ENCODE assay signal across 1 cellular context in the genomic region with DNA sequence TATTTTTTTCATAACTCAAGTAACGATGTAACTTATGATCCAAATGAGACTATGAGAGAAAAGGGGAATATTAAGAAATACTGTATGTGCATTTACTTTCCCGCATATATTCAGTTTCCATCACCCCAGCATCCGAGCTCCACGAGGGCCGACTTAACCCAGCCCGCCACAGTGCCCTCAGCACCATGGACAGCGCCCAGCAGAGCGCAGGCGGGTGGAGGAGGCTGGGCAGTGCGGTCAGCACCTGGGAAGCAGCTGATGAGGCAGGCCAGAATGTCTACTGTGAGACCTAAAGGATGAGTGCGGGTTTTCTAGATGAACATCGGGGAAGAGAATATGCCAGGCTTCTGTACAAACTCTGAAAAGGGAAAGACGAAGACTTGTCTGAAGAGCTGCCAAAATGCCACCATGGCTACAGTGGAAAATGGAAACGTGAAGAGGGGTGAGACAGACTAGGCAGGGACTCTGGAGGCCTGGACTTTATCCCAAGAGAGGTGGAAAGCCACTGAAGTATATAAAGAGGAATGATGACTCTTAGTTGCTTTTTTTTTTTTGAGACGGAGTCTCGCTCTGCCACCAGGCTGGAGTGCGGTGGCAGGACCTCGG.
TF ChIP-seq lines count a peak whose summit lies in the region.

No MANE protein-coding gene starts in this region.

TF ChIP-seq in K562, 482 proteins besides CTCF, POLR2A, EP300 and RAD21 (continued from another document and continues in another):
- TF ChIP-seq ETS1 (conservative IDR thresholded peaks at IDR 0.05; ENCODE audit: control insufficient read depth, low read depth, low read length), result 0 out of 2 replicates have a peak, but pooled peaks have one; percentile 45
- TF ChIP-seq TGIF2 (CRISPR knock-in tag; IDR thresholded peaks at IDR 0.05), result peak; percentile 32; the same call in 1 of the 2 replicates
- TF ChIP-seq PHTF2 (CRISPR knock-in tag; IDR thresholded peaks at IDR 0.05), result no peak
- no peak for TF ChIP-seq SIRT6 (IDR thresholded peaks at IDR 0.05; ENCODE audit: low read depth, low read length)
- TF ChIP-seq SIX5 (IDR thresholded peaks at IDR 0.05; ENCODE audit: borderline replicate concordance in 1 of 2, insufficient read depth in 1 of 2, low read depth in 1 of 2, low read length in 2 of 2), result no peak
- TF ChIP-seq ZNF23 (CRISPR knock-in tag; IDR thresholded peaks at IDR 0.05), result no peak
- no peak for TF ChIP-seq CLOCK (CRISPR knock-in tag; IDR thresholded peaks at IDR 0.05; ENCODE audit: borderline replicate concordance)
- no peak for TF ChIP-seq CCNT2 (IDR thresholded peaks at IDR 0.05; ENCODE audit: borderline replicate concordance, extremely low read depth, insufficient read length, low read depth, low read length)
- TF ChIP-seq, protein P1, sequence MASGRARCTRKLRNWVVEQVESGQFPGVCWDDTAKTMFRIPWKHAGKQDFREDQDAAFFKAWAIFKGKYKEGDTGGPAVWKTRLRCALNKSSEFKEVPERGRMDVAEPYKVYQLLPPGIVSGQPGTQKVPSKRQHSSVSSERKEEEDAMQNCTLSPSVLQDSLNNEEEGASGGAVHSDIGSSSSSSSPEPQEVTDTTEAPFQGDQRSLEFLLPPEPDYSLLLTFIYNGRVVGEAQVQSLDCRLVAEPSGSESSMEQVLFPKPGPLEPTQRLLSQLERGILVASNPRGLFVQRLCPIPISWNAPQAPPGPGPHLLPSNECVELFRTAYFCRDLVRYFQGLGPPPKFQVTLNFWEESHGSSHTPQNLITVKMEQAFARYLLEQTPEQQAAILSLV (tag; IDR thresholded peaks at IDR 0.05), result no peak
- TF ChIP-seq BCLAF1 (IDR thresholded peaks at IDR 0.05; ENCODE audit: borderline replicate concordance in 1 of 2, control insufficient read depth in 1 of 2, low read depth in 2 of 2, low read length in 1 of 2), result no peak
- TF ChIP-seq NCOR1 (IDR thresholded peaks at IDR 0.05), result no peak
- no peak for TF ChIP-seq ARID1B (IDR thresholded peaks at IDR 0.05)
- peak; percentile 86; the same call in 1 of the 2 replicates for TF ChIP-seq E2F4 (CRISPR knock-in tag; IDR thresholded peaks at IDR 0.05; ENCODE audit: low read depth)
- TF ChIP-seq CBFA2T2 (conservative IDR thresholded peaks at IDR 0.05), result no peak
- TF ChIP-seq, protein P2, sequence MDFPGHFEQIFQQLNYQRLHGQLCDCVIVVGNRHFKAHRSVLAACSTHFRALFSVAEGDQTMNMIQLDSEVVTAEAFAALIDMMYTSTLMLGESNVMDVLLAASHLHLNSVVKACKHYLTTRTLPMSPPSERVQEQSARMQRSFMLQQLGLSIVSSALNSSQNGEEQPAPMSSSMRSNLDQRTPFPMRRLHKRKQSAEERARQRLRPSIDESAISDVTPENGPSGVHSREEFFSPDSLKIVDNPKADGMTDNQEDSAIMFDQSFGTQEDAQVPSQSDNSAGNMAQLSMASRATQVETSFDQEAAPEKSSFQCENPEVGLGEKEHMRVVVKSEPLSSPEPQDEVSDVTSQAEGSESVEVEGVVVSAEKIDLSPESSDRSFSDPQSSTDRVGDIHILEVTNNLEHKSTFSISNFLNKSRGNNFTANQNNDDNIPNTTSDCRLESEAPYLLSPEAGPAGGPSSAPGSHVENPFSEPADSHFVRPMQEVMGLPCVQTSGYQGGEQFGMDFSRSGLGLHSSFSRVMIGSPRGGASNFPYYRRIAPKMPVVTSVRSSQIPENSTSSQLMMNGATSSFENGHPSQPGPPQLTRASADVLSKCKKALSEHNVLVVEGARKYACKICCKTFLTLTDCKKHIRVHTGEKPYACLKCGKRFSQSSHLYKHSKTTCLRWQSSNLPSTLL (IDR thresholded peaks at IDR 0.05), result no peak
- TF ChIP-seq PCBP2 (IDR thresholded peaks at IDR 0.05; ENCODE audit: low read depth, low read length, poor library complexity, severe bottlenecking), result no peak
- TF ChIP-seq SAFB (IDR thresholded peaks at IDR 0.05; ENCODE audit: borderline replicate concordance, low read depth, low read length), result no peak
- no peak for TF ChIP-seq ZNF668 (CRISPR knock-in tag; IDR thresholded peaks at IDR 0.05)
- TF ChIP-seq NONO (IDR thresholded peaks at IDR 0.05; ENCODE audit: low read depth in 2 of 2, low read length in 1 of 2), result no peak
- no peak for TF ChIP-seq MYC (IDR thresholded peaks at IDR 0.05; ENCODE audit: low read depth, low read length)
- TF ChIP-seq MYC (CRISPR knock-in tag; IDR thresholded peaks at IDR 0.05; ENCODE audit: borderline replicate concordance, low read depth), result no peak
- TF ChIP-seq FOXK2 (conservative IDR thresholded peaks at IDR 0.05 in 1 of 2, IDR thresholded peaks at IDR 0.05 in 1 of 2; ENCODE audit: low read depth in 2 of 2), result no peak
- TF ChIP-seq, protein P3, sequence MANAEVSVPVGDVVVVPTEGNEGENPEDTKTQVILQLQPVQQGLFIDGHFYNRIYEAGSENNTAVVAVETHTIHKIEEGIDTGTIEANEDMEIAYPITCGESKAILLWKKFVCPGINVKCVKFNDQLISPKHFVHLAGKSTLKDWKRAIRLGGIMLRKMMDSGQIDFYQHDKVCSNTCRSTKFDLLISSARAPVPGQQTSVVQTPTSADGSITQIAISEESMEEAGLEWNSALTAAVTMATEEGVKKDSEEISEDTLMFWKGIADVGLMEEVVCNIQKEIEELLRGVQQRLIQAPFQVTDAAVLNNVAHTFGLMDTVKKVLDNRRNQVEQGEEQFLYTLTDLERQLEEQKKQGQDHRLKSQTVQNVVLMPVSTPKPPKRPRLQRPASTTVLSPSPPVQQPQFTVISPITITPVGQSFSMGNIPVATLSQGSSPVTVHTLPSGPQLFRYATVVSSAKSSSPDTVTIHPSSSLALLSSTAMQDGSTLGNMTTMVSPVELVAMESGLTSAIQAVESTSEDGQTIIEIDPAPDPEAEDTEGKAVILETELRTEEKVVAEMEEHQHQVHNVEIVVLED (CRISPR knock-in tag; IDR thresholded peaks at IDR 0.05), result no peak
- TF ChIP-seq MIER1 (IDR thresholded peaks at IDR 0.05; ENCODE audit: low read depth), result peak; percentile 97
- TF ChIP-seq, protein P4, sequence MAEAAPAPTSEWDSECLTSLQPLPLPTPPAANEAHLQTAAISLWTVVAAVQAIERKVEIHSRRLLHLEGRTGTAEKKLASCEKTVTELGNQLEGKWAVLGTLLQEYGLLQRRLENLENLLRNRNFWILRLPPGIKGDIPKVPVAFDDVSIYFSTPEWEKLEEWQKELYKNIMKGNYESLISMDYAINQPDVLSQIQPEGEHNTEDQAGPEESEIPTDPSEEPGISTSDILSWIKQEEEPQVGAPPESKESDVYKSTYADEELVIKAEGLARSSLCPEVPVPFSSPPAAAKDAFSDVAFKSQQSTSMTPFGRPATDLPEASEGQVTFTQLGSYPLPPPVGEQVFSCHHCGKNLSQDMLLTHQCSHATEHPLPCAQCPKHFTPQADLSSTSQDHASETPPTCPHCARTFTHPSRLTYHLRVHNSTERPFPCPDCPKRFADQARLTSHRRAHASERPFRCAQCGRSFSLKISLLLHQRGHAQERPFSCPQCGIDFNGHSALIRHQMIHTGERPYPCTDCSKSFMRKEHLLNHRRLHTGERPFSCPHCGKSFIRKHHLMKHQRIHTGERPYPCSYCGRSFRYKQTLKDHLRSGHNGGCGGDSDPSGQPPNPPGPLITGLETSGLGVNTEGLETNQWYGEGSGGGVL (CRISPR knock-in tag; IDR thresholded peaks at IDR 0.05), result no peak
- peak; percentile 74; the same call in 1 of the 2 replicates for TF ChIP-seq ZNF263 (CRISPR knock-in tag; IDR thresholded peaks at IDR 0.05; ENCODE audit: borderline replicate concordance)
- TF ChIP-seq NFYB (IDR thresholded peaks at IDR 0.05; ENCODE audit: extremely low read depth, insufficient read length), result no peak
- peak in 1 of 2 experiments; percentile 61; a peak in 2 of 4 replicates for TF ChIP-seq HDAC1 (IDR thresholded peaks at IDR 0.05)
- no peak for TF ChIP-seq SUPT5H (IDR thresholded peaks at IDR 0.05)
- TF ChIP-seq MYBL2 (IDR thresholded peaks at IDR 0.05; ENCODE audit: low read depth), result no peak
- TF ChIP-seq MYBL2 (CRISPR knock-in tag; IDR thresholded peaks at IDR 0.05; ENCODE audit: borderline replicate concordance), result no peak
- TF ChIP-seq, protein P5, sequence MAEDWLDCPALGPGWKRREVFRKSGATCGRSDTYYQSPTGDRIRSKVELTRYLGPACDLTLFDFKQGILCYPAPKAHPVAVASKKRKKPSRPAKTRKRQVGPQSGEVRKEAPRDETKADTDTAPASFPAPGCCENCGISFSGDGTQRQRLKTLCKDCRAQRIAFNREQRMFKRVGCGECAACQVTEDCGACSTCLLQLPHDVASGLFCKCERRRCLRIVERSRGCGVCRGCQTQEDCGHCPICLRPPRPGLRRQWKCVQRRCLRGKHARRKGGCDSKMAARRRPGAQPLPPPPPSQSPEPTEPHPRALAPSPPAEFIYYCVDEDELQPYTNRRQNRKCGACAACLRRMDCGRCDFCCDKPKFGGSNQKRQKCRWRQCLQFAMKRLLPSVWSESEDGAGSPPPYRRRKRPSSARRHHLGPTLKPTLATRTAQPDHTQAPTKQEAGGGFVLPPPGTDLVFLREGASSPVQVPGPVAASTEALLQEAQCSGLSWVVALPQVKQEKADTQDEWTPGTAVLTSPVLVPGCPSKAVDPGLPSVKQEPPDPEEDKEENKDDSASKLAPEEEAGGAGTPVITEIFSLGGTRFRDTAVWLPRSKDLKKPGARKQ (CRISPR knock-in tag; IDR thresholded peaks at IDR 0.05), result no peak
- no peak for TF ChIP-seq XRCC3 (IDR thresholded peaks at IDR 0.05)
- TF ChIP-seq, protein P6, sequence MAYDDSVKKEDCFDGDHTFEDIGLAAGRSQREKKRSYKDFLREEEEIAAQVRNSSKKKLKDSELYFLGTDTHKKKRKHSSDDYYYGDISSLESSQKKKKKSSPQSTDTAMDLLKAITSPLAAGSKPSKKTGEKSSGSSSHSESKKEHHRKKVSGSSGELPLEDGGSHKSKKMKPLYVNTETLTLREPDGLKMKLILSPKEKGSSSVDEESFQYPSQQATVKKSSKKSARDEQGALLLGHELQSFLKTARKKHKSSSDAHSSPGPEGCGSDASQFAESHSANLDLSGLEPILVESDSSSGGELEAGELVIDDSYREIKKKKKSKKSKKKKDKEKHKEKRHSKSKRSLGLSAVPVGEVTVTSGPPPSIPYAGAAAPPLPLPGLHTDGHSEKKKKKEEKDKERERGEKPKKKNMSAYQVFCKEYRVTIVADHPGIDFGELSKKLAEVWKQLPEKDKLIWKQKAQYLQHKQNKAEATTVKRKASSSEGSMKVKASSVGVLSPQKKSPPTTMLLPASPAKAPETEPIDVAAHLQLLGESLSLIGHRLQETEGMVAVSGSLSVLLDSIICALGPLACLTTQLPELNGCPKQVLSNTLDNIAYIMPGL (CRISPR knock-in tag; IDR thresholded peaks at IDR 0.05), result peak; percentile 73; the same call in 1 of the 2 replicates
- peak; percentile 72 for TF ChIP-seq ZNF766 (CRISPR knock-in tag; conservative IDR thresholded peaks at IDR 0.05)
- no peak for TF ChIP-seq ZKSCAN8 (CRISPR knock-in tag; IDR thresholded peaks at IDR 0.05)
- no peak for TF ChIP-seq TFAM (CRISPR knock-in tag; conservative IDR thresholded peaks at IDR 0.05)
- TF ChIP-seq MED1 (CRISPR knock-in tag; IDR thresholded peaks at IDR 0.05; ENCODE audit: borderline replicate concordance), result no peak
